In genomic region chr16:20626971-20627370, GRCh38 we compare ENCODE assay signal across 10 cellular contexts. TPM values are rescaled to one million over a fixed set of nuclear protein-coding genes. Genes with fewer than 3 reads are reported as not detected.
"Had no signal": no experiment of that assay in that cellular context is flagged by ENCODE, and none has a peak within 500 bp of the region (broad histone marks: within the 10 kb centered on the region; RNA-seq: fewer than 3 reads in every experiment).

No MANE protein-coding gene starts in this region.

- H3K36me3 ChIP-seq: HAP-1 had no signal

- H3K9ac ChIP-seq: GM23248 had no signal

- ATAC-seq: HCT116 had no signal

- H3K27ac ChIP-seq: GM23248, HL-60 had no signal

- H2AFZ ChIP-seq: GM23248 had no signal

- H3K4me1 ChIP-seq: HAP-1 had no signal

- H3K4me3 ChIP-seq: GM23248, HAP-1 had no signal

- H3K27me3 Mint-ChIP-seq: IgD-negative memory B cell had no signal

- H3K9me3 ChIP-seq: HAP-1 had no signal

- DNase-seq: GM23248, H7, Kasumi-1, KG1 had no signal

RNA-seq across cellular contexts. Expression of gene ACSM2B, which starts 50.8 kb away (rescaled TPM):
- total RNA-seq: GM23248, H4, H7, HT1080 had no signal
- polyA plus RNA-seq: GM23248, IgD-negative memory B cell had no signal
